8 cellular contexts compared by ENCODE assay signal in the genomic region with DNA sequence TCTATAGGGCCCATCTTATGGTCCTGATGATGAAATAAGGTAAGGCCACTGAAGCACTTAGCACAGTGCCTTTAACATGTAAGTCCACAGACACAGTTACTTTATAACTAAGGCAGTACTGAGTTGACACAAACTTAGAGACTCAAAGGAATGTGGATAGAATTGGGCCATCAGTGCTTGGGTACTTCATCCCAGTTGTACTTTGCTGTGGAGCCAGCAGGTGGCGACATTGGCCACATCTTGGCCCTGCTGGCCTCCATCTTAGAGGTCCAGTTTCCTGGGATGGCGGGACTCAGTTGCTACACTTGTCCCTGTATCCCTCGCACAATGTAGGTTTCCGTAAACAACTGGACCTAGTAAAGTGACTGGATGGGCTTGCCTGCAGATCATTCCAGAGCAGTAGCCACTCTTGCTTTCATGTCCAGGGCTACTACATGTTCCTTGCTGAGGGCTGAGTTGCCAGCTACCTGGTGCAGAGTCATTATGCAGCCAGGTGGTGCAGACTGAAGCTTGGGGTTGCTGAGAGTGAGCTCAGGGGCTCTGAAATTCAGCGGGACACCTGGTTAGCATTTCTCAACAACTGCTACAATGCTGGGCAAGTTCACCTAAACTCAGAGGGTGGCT. TPM values are rescaled to one million over a fixed set of nuclear protein-coding genes. Genes with fewer than 3 reads are reported as not detected.
DNase-seq lines count a peak whose midpoint lies in the region; ATAC-seq and TF ChIP-seq lines count a peak whose summit lies in the region.

No MANE protein-coding gene starts in this region.

- H3K4me3 ChIP-seq in AG09309 (ENCODE audit: control insufficient read depth, low read depth, low read length) (no peak overlapping the region), esophagus muscularis mucosa (no peak overlapping the region)

- DNase-seq in AG09309 (ENCODE audit: low read depth) (no peak), NCI-H526 (lab: John Stamatoyannopoulos, UW) (peak; percentile 65 to 84), esophagus muscularis mucosa (ENCODE audit: extremely low spot score) (no peak), natural killer cell (peak; percentile 70)
- peak; percentile 66 for DNase-seq in activated CD8-positive, alpha-beta memory T cell treated with anti-CD3 and anti-CD28 coated beads, Interleukin-2, amount 50 U/mL, for 4 hours

- peak overlapping the region in 3 of 4 donors; percentile 1 to 35 (median 5) for H3K27ac ChIP-seq in esophagus muscularis mucosa (replicated peaks in 1 of 4)

- H3K4me1 Mint-ChIP-seq in natural killer cell, result peaks cover 5 to 6% of the 10 kb centered on the region in 2 donors
- H3K4me1 Mint-ChIP-seq in stimulated activated naive CD8-positive, alpha-beta T cell treated with anti-CD3 and anti-CD28 coated beads, Interleukin-15, Interleukin-2, amounts not matched to agents 100 ng/mL and 50 ng/mL, for 24 hours (ENCODE audit: low read depth), result peaks cover 51% of the 10 kb centered on the region

- no peaks in the 10 kb centered on the region for H3K27me3 Mint-ChIP-seq in natural killer cell (ENCODE audit: low read depth in 2 of 2)
- no peaks in the 10 kb centered on the region for H3K27me3 Mint-ChIP-seq in stimulated activated naive CD8-positive, alpha-beta T cell treated with anti-CD3 and anti-CD28 coated beads, Interleukin-15, Interleukin-2, amounts not matched to agents 100 ng/mL and 50 ng/mL, for 24 hours

- intact Hi-C loops in esophagus muscularis mucosa (cut with DNase I) (loop anchor here (5.0 to 10.0 kb wide), 3 partner anchors 222 to 639 kb away; no protein-coding TSS in a partner anchor), natural killer cell (cut with micrococcal nuclease) (loop anchor here (1.0 to 5.0 kb wide), 4 partner anchors 225 to 639 kb away; no protein-coding TSS in a partner anchor)

- H3K27me3 ChIP-seq in esophagus muscularis mucosa, result no peaks in the 10 kb centered on the region

- peak; percentile 87 for TF ChIP-seq CTCF in AG09309 (IDR thresholded peaks at IDR 0.05; ENCODE audit: control insufficient read depth, insufficient read depth, low read depth, low read length, missing control alignments)
- TF ChIP-seq CTCF in esophagus muscularis mucosa (IDR thresholded peaks at IDR 0.05), result peak; percentile 80 to 84 (median 84)
- TF ChIP-seq CTCF in natural killer cell (IDR thresholded peaks at IDR 0.05), result peak; percentile 83

- no peak overlapping the region for H3K27ac Mint-ChIP-seq in natural killer cell
- peak overlapping the region; percentile 90 for H3K27ac Mint-ChIP-seq in stimulated activated naive CD8-positive, alpha-beta T cell treated with anti-CD3 and anti-CD28 coated beads, Interleukin-15, Interleukin-2, amounts not matched to agents 100 ng/mL and 50 ng/mL, for 24 hours

- H3K4me1 ChIP-seq in esophagus muscularis mucosa, result peaks cover 35 to 55% (median 45%) of the 10 kb centered on the region in 4 donors

- no peak overlapping the region for H3K4me3 Mint-ChIP-seq in natural killer cell
- H3K4me3 Mint-ChIP-seq in stimulated activated naive CD8-positive, alpha-beta T cell treated with anti-CD3 and anti-CD28 coated beads, Interleukin-15, Interleukin-2, amounts not matched to agents 100 ng/mL and 50 ng/mL, for 24 hours, result no peak overlapping the region

- TF ChIP-seq EP300 in esophagus muscularis mucosa (IDR thresholded peaks at IDR 0.05), result no peak

- peaks cover 7 to 55% (median 41%) of the 10 kb centered on the region in 4 donors for H3K36me3 ChIP-seq in esophagus muscularis mucosa

- WGBS in esophagus muscularis mucosa, result 91% methylated on average over 4 of the region's 5 CpGs

- H3K36me3 Mint-ChIP-seq in natural killer cell, result peaks cover 7% of the 10 kb centered on the region
- peaks cover 68% of the 10 kb centered on the region for H3K36me3 Mint-ChIP-seq in stimulated activated naive CD8-positive, alpha-beta T cell treated with anti-CD3 and anti-CD28 coated beads, Interleukin-15, Interleukin-2, amounts not matched to agents 100 ng/mL and 50 ng/mL, for 24 hours (ENCODE audit: low read depth)

- no peaks in the 10 kb centered on the region for H3K9me3 ChIP-seq in esophagus muscularis mucosa

- ATAC-seq in GM18519 (IDR thresholded peaks at IDR 0.05; ENCODE audit: low FRiP score, unreplicated experiment) (peak; percentile 51), HG03103 (IDR thresholded peaks at IDR 0.05; ENCODE audit: low read depth, unreplicated experiment) (peak; percentile 50), natural killer cell (peak; percentile 81 to 89 (median 83))

- no peak for TF ChIP-seq POLR2A in esophagus muscularis mucosa (IDR thresholded peaks at IDR 0.05; ENCODE audit: low read depth)

- H3K9me3 Mint-ChIP-seq in natural killer cell, result no peaks in the 10 kb centered on the region
- no peaks in the 10 kb centered on the region for H3K9me3 Mint-ChIP-seq in stimulated activated naive CD8-positive, alpha-beta T cell treated with anti-CD3 and anti-CD28 coated beads, Interleukin-15, Interleukin-2, amounts not matched to agents 100 ng/mL and 50 ng/mL, for 24 hours

RNA-seq across cellular contexts. Expression of a gene that starts 10.6 kb away (rescaled TPM):
- total RNA-seq in esophagus muscularis mucosa (10 to 100 TPM; 18.1 to 26.0 (median 22.1) TPM), natural killer cell (10 to 100 TPM; 19.4 to 20.7 (median 19.6) TPM)

Comparison
In these comparisons a context has a peak if more than half of its experiments do, and no peak if none do; other contexts are left out.
1. DNase-seq: peak in NCI-H526 (2 of 2), activated CD8-positive, alpha-beta memory T cell treated with anti-CD3 and anti-CD28 coated beads, Interleukin-2, amount 50 U/mL, for 4 hours (single experiment) and natural killer cell (single experiment); none in AG09309 (single experiment) and esophagus muscularis mucosa (single experiment).
2. Peak in every context shown above with its lines, with median percentiles within 50 percentile points of each other: CTCF ChIP-seq and ATAC-seq.